ENCODE assay signal across 20 cellular contexts in the genomic region with DNA sequence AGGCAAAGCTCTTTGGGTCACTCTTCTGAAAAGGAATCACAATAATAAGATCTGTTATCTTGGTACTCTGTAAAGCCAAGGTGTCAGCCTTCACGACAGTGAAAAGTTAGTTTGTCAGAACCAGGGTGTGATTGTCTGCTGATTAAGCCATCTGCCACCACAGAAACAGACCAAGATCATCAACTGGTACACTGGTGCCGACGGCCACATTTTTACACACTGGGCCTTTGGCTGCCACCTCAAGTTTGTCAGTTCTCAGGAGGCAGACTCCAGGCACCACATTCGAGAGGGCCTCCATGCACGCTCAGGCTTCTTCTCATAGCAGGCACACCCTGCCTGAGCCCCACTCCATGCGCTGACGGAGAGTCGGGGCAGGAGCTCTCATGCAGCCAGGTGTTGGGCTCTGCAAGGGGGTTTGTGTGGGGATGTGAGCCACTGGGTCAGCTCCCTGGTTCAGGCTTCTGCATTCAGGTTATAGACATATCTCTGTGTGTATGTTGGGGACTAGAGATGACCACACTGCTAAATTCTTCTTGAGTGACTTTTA.
A peak's percentile ranks its signal among the peaks of the same experiment; 100 is the strongest.
DNase-seq lines count a peak whose midpoint lies in the region; ATAC-seq and TF ChIP-seq lines count a peak whose summit lies in the region.
"Had no signal": no experiment of that assay in that cellular context is flagged by ENCODE, and none has a peak within 500 bp of the region (broad histone marks: within the 10 kb centered on the region; RNA-seq: fewer than 3 reads in every experiment).

No MANE protein-coding gene starts in this region.

- peak overlapping the region in 2 of 3 donors; percentile 30 to 49 for H3K27ac Mint-ChIP-seq in CD4-positive, CD25-positive, alpha-beta regulatory T cell
- peak overlapping the region; percentile 21 to 96 (median 74) for H3K27ac Mint-ChIP-seq in CD8-positive, alpha-beta memory T cell
- H3K27ac Mint-ChIP-seq in effector memory CD8-positive, alpha-beta T cell: peak overlapping the region; percentile 52 to 71
- H3K27ac Mint-ChIP-seq in natural killer cell treated with Interleukin-12 subunit alpha and Interleukin-12 subunit beta and Interleukin-15 and Interleukin-18, amount 100 ng/mL, for 72 hours: peak overlapping the region; percentile 36 to 75
- H3K27ac Mint-ChIP-seq in Calu3 (ENCODE audit: unreplicated experiment): no peak overlapping the region
- H3K27ac Mint-ChIP-seq: HFFc6 had no signal

- peaks cover 15 to 50% (median 32%) of the 10 kb centered on the region in 4 donors for H3K4me1 Mint-ChIP-seq in CD4-positive, CD25-positive, alpha-beta regulatory T cell
- peaks cover 31 to 64% (median 62%) of the 10 kb centered on the region in 3 donors for H3K4me1 Mint-ChIP-seq in CD8-positive, alpha-beta memory T cell
- peaks cover 40 to 41% of the 10 kb centered on the region in 2 donors for H3K4me1 Mint-ChIP-seq in effector memory CD8-positive, alpha-beta T cell (ENCODE audit: low read depth in 2 of 2)
- peaks cover 55 to 57% of the 10 kb centered on the region in 2 donors for H3K4me1 Mint-ChIP-seq in natural killer cell treated with Interleukin-12 subunit alpha and Interleukin-12 subunit beta and Interleukin-15 and Interleukin-18, amount 100 ng/mL, for 72 hours (ENCODE audit: low read depth in 2 of 2)
- H3K4me1 Mint-ChIP-seq in Calu3 (ENCODE audit: low read depth, unreplicated experiment): no peaks in the 10 kb centered on the region

- H3K9me3 Mint-ChIP-seq in CD4-positive, CD25-positive, alpha-beta regulatory T cell: no peaks in the 10 kb centered on the region
- no peaks in the 10 kb centered on the region for H3K9me3 Mint-ChIP-seq in CD8-positive, alpha-beta memory T cell
- H3K9me3 Mint-ChIP-seq in effector memory CD8-positive, alpha-beta T cell: no peaks in the 10 kb centered on the region
- H3K9me3 Mint-ChIP-seq in natural killer cell treated with Interleukin-12 subunit alpha and Interleukin-12 subunit beta and Interleukin-15 and Interleukin-18, amount 100 ng/mL, for 72 hours: no peaks in the 10 kb centered on the region
- no peaks in the 10 kb centered on the region for H3K9me3 Mint-ChIP-seq in Calu3 (ENCODE audit: low read depth, unreplicated experiment)
- H3K9me3 Mint-ChIP-seq: HFFc6 had no signal

- no peak overlapping the region for H3K27ac ChIP-seq in CD4-positive, CD25-positive, alpha-beta regulatory T cell (ENCODE audit: insufficient read depth, low read length, poor library complexity, severe bottlenecking)
- H3K27ac ChIP-seq in CD8-positive, alpha-beta memory T cell (ENCODE audit: low read depth, low read length): no peak overlapping the region
- H3K27ac ChIP-seq: HL-60 had no signal

- no peaks in the 10 kb centered on the region for H3K9me3 ChIP-seq in CD4-positive, CD25-positive, alpha-beta regulatory T cell (ENCODE audit: control insufficient read depth in 2 of 2, low read length in 2 of 2)
- no peaks in the 10 kb centered on the region for H3K9me3 ChIP-seq in CD8-positive, alpha-beta memory T cell (ENCODE audit: low read length)

- no peak for TF ChIP-seq CTCF in Calu3 (IDR thresholded peaks at IDR 0.05; ENCODE audit: unreplicated experiment)

- H3K27me3 Mint-ChIP-seq in CD4-positive, CD25-positive, alpha-beta regulatory T cell: no peaks in the 10 kb centered on the region
- H3K27me3 Mint-ChIP-seq in CD8-positive, alpha-beta memory T cell: no peaks in the 10 kb centered on the region
- H3K27me3 Mint-ChIP-seq in effector memory CD8-positive, alpha-beta T cell: no peaks in the 10 kb centered on the region
- H3K27me3 Mint-ChIP-seq in natural killer cell treated with Interleukin-12 subunit alpha and Interleukin-12 subunit beta and Interleukin-15 and Interleukin-18, amount 100 ng/mL, for 72 hours: no peaks in the 10 kb centered on the region
- H3K27me3 Mint-ChIP-seq in Calu3 (ENCODE audit: unreplicated experiment): peaks cover 5% of the 10 kb centered on the region

- H3K4me1 ChIP-seq in CD4-positive, CD25-positive, alpha-beta regulatory T cell (ENCODE audit: control insufficient read depth, insufficient read depth, low read length, poor library complexity, severe bottlenecking): peaks cover under 1% of the 10 kb centered on the region
- no peaks in the 10 kb centered on the region for H3K4me1 ChIP-seq in CD8-positive, alpha-beta memory T cell (ENCODE audit: insufficient read depth, low read length)

- POLR2A ChIA-PET in CD8-positive, alpha-beta memory T cell (lab: Charles Lee): no interaction called here

- H3K27me3 ChIP-seq in CD4-positive, CD25-positive, alpha-beta regulatory T cell (ENCODE audit: control insufficient read depth, insufficient read depth, low read length): no peaks in the 10 kb centered on the region
- H3K27me3 ChIP-seq in CD8-positive, alpha-beta memory T cell (ENCODE audit: insufficient read depth, low read length, poor library complexity, severe bottlenecking): no peaks in the 10 kb centered on the region

- no peak overlapping the region for H3K4me3 Mint-ChIP-seq in CD4-positive, CD25-positive, alpha-beta regulatory T cell
- H3K4me3 Mint-ChIP-seq in CD8-positive, alpha-beta memory T cell: no peak overlapping the region
- no peak overlapping the region for H3K4me3 Mint-ChIP-seq in effector memory CD8-positive, alpha-beta T cell
- H3K4me3 Mint-ChIP-seq in natural killer cell treated with Interleukin-12 subunit alpha and Interleukin-12 subunit beta and Interleukin-15 and Interleukin-18, amount 100 ng/mL, for 72 hours: peak overlapping the region; percentile 24
- H3K4me3 Mint-ChIP-seq in Calu3 (ENCODE audit: low read depth, unreplicated experiment): no peak overlapping the region
- H3K4me3 Mint-ChIP-seq: HFFc6 had no signal

- intact Hi-C loops in Calu3 (cut with micrococcal nuclease; ENCODE audit: unreplicated experiment): no loop called here

- H3K4me3 ChIP-seq in CD4-positive, CD25-positive, alpha-beta regulatory T cell (ENCODE audit: low read depth, low read length): no peak overlapping the region
- no peak overlapping the region for H3K4me3 ChIP-seq in CD8-positive, alpha-beta memory T cell (ENCODE audit: low read length)

- DNase-seq in CD4-positive, CD25-positive, alpha-beta regulatory T cell: no peak
- no peak for DNase-seq in CD8-positive, alpha-beta memory T cell
- DNase-seq in effector memory CD8-positive, alpha-beta T cell: no peak
- no peak for DNase-seq in natural killer cell treated with Interleukin-12 subunit alpha and Interleukin-12 subunit beta and Interleukin-15 and Interleukin-18, amount 100 ng/mL, for 72 hours (ENCODE audit: low spot score)
- DNase-seq in kidney glomerular epithelial cell (lab: John Stamatoyannopoulos, UW) (no peak), A172 (ENCODE audit: low spot score) (no peak), Calu3 (no peak)
- DNase-seq: ACHN, C1 segment of cervical spinal cord, GF-D8, HFFc6, NCI-H1417, NCI-H187, NCI-H2107, NCI-H226, NCI-H524 treated with DMSO at 0.1 percent for 48 hours, PC-3, RPMI8226 had no signal

- H3K36me3 ChIP-seq in CD4-positive, CD25-positive, alpha-beta regulatory T cell (ENCODE audit: control insufficient read depth, insufficient read depth, low read length): peaks cover 85% of the 10 kb centered on the region
- peaks cover 40% of the 10 kb centered on the region for H3K36me3 ChIP-seq in CD8-positive, alpha-beta memory T cell (ENCODE audit: insufficient read depth, low read length)

- no TSS peak for BruUV-seq in Calu3 (replicated peaks; lab: Mats Ljungman, UMichigan)

- peaks cover 50% of the 10 kb centered on the region for H3K36me3 Mint-ChIP-seq in CD4-positive, CD25-positive, alpha-beta regulatory T cell
- H3K36me3 Mint-ChIP-seq in CD8-positive, alpha-beta memory T cell: peaks cover 0 to 95% (median 27%) of the 10 kb centered on the region in 3 donors
- H3K36me3 Mint-ChIP-seq in effector memory CD8-positive, alpha-beta T cell (ENCODE audit: insufficient read depth): peaks cover 61% of the 10 kb centered on the region
- peaks cover 22% of the 10 kb centered on the region for H3K36me3 Mint-ChIP-seq in natural killer cell treated with Interleukin-12 subunit alpha and Interleukin-12 subunit beta and Interleukin-15 and Interleukin-18, amount 100 ng/mL, for 72 hours
- no peaks in the 10 kb centered on the region for H3K36me3 Mint-ChIP-seq in Calu3 (ENCODE audit: insufficient read depth, unreplicated experiment)

- CTCF ChIA-PET in CD8-positive, alpha-beta memory T cell (lab: Charles Lee): no interaction called here
- CTCF ChIA-PET in Calu3 (lab: Charles Lee): no interaction called here

- no peak for ATAC-seq in CD4-positive, CD25-positive, alpha-beta regulatory T cell (ENCODE audit: low read depth in 2 of 2)
- ATAC-seq in effector memory CD8-positive, alpha-beta T cell (replicated peaks): peak; percentile 12
- ATAC-seq in natural killer cell treated with Interleukin-12 subunit alpha and Interleukin-12 subunit beta and Interleukin-15 and Interleukin-18, amount 100 ng/mL, for 72 hours: peak; percentile 36 to 52
- ATAC-seq in HG02981 (IDR thresholded peaks at IDR 0.05; ENCODE audit: unreplicated experiment): no peak
- ATAC-seq: PC-3 had no signal

Comparison
In these comparisons a context has a peak if more than half of its experiments do, and no peak if none do; other contexts are left out.
1. ATAC-seq: peak in effector memory CD8-positive, alpha-beta T cell (single experiment) and natural killer cell treated with Interleukin-12 subunit alpha and Interleukin-12 subunit beta and Interleukin-15 and Interleukin-18, amount 100 ng/mL, for 72 hours (2 of 2); none in CD4-positive, CD25-positive, alpha-beta regulatory T cell (0 of 2) and HG02981 (single experiment).